1 cellular context compared by ENCODE assay signal in genomic region chr6:7615611-7616383, GRCh38.
A peak's percentile ranks its signal among the peaks of the same experiment; 100 is the strongest.
TF ChIP-seq lines count a peak whose summit lies in the region.

No MANE protein-coding gene starts in this region.

TF ChIP-seq in GM12878, 131 proteins besides CTCF, POLR2A, EP300 and RAD21 (continued from another document):
- 0 out of 2 replicates have a peak, but pooled peaks have one; percentile 9 for TF ChIP-seq E2F4 (IDR thresholded peaks at IDR 0.05; ENCODE audit: low read depth, low read length)
- TF ChIP-seq SMC3 (IDR thresholded peaks at IDR 0.05; ENCODE audit: borderline replicate concordance, low read length): peak; percentile 77
- no peak for TF ChIP-seq POLR2AphosphoS2 (IDR thresholded peaks at IDR 0.05; ENCODE audit: low read depth, low read length)
- TF ChIP-seq ATF2 (IDR thresholded peaks at IDR 0.05; ENCODE audit: low read length): no peak
- no peak for TF ChIP-seq ZNF217 (IDR thresholded peaks at IDR 0.05)
- TF ChIP-seq FOXK2 (IDR thresholded peaks at IDR 0.05): no peak
- TF ChIP-seq STAT3 (IDR thresholded peaks at IDR 0.05; ENCODE audit: low read depth, low read length): 0 out of 2 replicates have a peak, but pooled peaks have one; percentile 27
- TF ChIP-seq GABPA (IDR thresholded peaks at IDR 0.05; ENCODE audit: low read depth): no peak
- no peak for TF ChIP-seq RFX5 (IDR thresholded peaks at IDR 0.05; ENCODE audit: low read depth, low read length)
- TF ChIP-seq NR2F1 (conservative IDR thresholded peaks at IDR 0.05): no peak
- TF ChIP-seq YY1 (IDR thresholded peaks at IDR 0.05; ENCODE audit: low read depth, low read length): 0 out of 2 replicates have a peak, but pooled peaks have one; percentile 35
